In genomic region chr19:58531052-58531600, GRCh38 we compare ENCODE assay signal across 28 cellular contexts.
"Had no signal": no experiment of that assay in that cellular context is flagged by ENCODE, and none has a peak within 500 bp of the region (broad histone marks: within the 10 kb centered on the region; RNA-seq: fewer than 3 reads in every experiment).

No MANE protein-coding gene starts in this region.

- H3K36me3 Mint-ChIP-seq: activated naive CD4-positive, alpha-beta T cell treated with anti-CD3 and anti-CD28 coated beads, Interleukin-2, amount 10 ng/mL, durations not matched to agents 7 days and 5 days; activated naive CD8-positive, alpha-beta T cell treated with anti-CD3 and anti-CD28 coated beads, Interleukin-2, amount 10 ng/mL, durations not matched to agents 7 days and 5 days had no signal

- H3K4me2 ChIP-seq: SK-N-SH had no signal

- ATAC-seq: activated CD4-positive, alpha-beta T cell treated with anti-CD3 and anti-CD28 coated beads for 36 hours; activated CD8-positive, alpha-beta T cell treated with anti-CD3 and anti-CD28 coated beads for 36 hours; activated T-cell treated with anti-CD3 and anti-CD28 coated beads, Interleukin-2, amount 50 U/mL, for 72 hours; Panc1; Right ventricle myocardium inferior had no signal

- H3K27me3 Mint-ChIP-seq: activated CD4-positive, alpha-beta T cell treated with anti-CD3 and anti-CD28 coated beads for 36 hours; activated CD8-positive, alpha-beta T cell treated with anti-CD3 and anti-CD28 coated beads for 36 hours had no signal

- H3K4me3 Mint-ChIP-seq: activated CD4-positive, alpha-beta T cell treated with anti-CD3 and anti-CD28 coated beads for 36 hours; activated CD8-positive, alpha-beta T cell treated with anti-CD3 and anti-CD28 coated beads for 36 hours; activated naive CD4-positive, alpha-beta T cell treated with anti-CD3 and anti-CD28 coated beads, Interleukin-2, amount 10 ng/mL, durations not matched to agents 7 days and 5 days; activated naive CD8-positive, alpha-beta T cell treated with anti-CD3 and anti-CD28 coated beads, Interleukin-2, amount 10 ng/mL, durations not matched to agents 7 days and 5 days; activated T-cell treated with anti-CD3 and anti-CD28 coated beads, Interleukin-2, amount 50 U/mL, for 72 hours had no signal

- H3K9me3 Mint-ChIP-seq: activated CD8-positive, alpha-beta T cell treated with anti-CD3 and anti-CD28 coated beads for 36 hours; activated naive CD4-positive, alpha-beta T cell treated with anti-CD3 and anti-CD28 coated beads, Interleukin-2, amount 10 ng/mL, durations not matched to agents 7 days and 5 days; activated naive CD8-positive, alpha-beta T cell treated with anti-CD3 and anti-CD28 coated beads, Interleukin-2, amount 10 ng/mL, durations not matched to agents 7 days and 5 days; activated T-cell treated with anti-CD3 and anti-CD28 coated beads, Interleukin-2, amount 50 U/mL, for 72 hours; activated T-helper 2 cell treated with anti-CD3 and anti-CD28 coated beads, Interferon-gamma antibody, Interleukin-2, Interleukin-4, amounts not matched to agents 10 μg/mL and 5 μg/mL and 100 μg/mL, durations not matched to agents 14 hours and 24 hours and 36 hours had no signal

- H3K9me2 ChIP-seq: SK-N-SH had no signal

- DNase-seq: activated CD4-positive, alpha-beta T cell treated with anti-CD3 and anti-CD28 coated beads for 36 hours; activated CD4-positive, alpha-beta T cell treated with anti-CD3 and anti-CD28 coated beads, Interleukin-2, amount 50 U/mL, for 1 hour; activated CD8-positive, alpha-beta memory T cell treated with anti-CD3 and anti-CD28 coated beads, Interleukin-2, amount 50 U/mL, for 4 hours; activated CD8-positive, alpha-beta T cell treated with anti-CD3 and anti-CD28 coated beads for 36 hours; activated gamma-delta T cell treated with Interleukin-2 at 50 U/mL for 16 hours; activated naive CD4-positive, alpha-beta T cell treated with anti-CD3 and anti-CD28 coated beads, Interleukin-2, amount 10 ng/mL, durations not matched to agents 7 days and 5 days; activated naive CD8-positive, alpha-beta T cell treated with anti-CD3 and anti-CD28 coated beads, Interleukin-2, amount 10 ng/mL, durations not matched to agents 7 days and 5 days; activated T-cell treated with anti-CD3 and anti-CD28 coated beads, Interleukin-2, amount 50 U/mL, for 72 hours; adrenal gland; anterior cingulate cortex; caudate nucleus; NCI-H1105 treated with DMSO at 0.1 percent for 48 hours; NCI-H1436 treated with DMSO at 0.1 percent for 48 hours; NCI-H187; NCI-H2081; NCI-H226; NCI-H69; NK-92 treated with Interleukin-12 subunit alpha and Interleukin-12 subunit beta, amount 100 ng/mL, for 24 hours; OCI-M1; RPMI8226; SJCRH30; SK-N-SH; T-helper 1 cell had no signal

- H3K9ac ChIP-seq: SK-N-SH had no signal

- H3K9me3 ChIP-seq: adrenal gland, breast epithelium, SJCRH30, SK-N-SH had no signal

- H3K4me3 ChIP-seq: adrenal gland, breast epithelium, SJCRH30 had no signal

- H3K27ac Mint-ChIP-seq: activated CD4-positive, alpha-beta T cell treated with anti-CD3 and anti-CD28 coated beads for 36 hours; activated CD8-positive, alpha-beta T cell treated with anti-CD3 and anti-CD28 coated beads for 36 hours; activated naive CD4-positive, alpha-beta T cell treated with anti-CD3 and anti-CD28 coated beads, Interleukin-2, amount 10 ng/mL, durations not matched to agents 7 days and 5 days; activated naive CD8-positive, alpha-beta T cell treated with anti-CD3 and anti-CD28 coated beads, Interleukin-2, amount 10 ng/mL, durations not matched to agents 7 days and 5 days; activated T-cell treated with anti-CD3 and anti-CD28 coated beads, Interleukin-2, amount 50 U/mL, for 72 hours; activated T-helper 2 cell treated with anti-CD3 and anti-CD28 coated beads, Interferon-gamma antibody, Interleukin-2, Interleukin-4, amounts not matched to agents 10 μg/mL and 5 μg/mL and 100 μg/mL, durations not matched to agents 14 hours and 24 hours and 36 hours had no signal

- H3K27me3 ChIP-seq: adrenal gland, SJCRH30 had no signal

- H3K27ac ChIP-seq: adrenal gland, breast epithelium, SJCRH30, VCaP had no signal

- H3K36me3 ChIP-seq: adrenal gland, breast epithelium, SJCRH30 had no signal

- H3K4me1 Mint-ChIP-seq: activated CD4-positive, alpha-beta T cell treated with anti-CD3 and anti-CD28 coated beads for 36 hours; activated naive CD4-positive, alpha-beta T cell treated with anti-CD3 and anti-CD28 coated beads, Interleukin-2, amount 10 ng/mL, durations not matched to agents 7 days and 5 days; activated naive CD8-positive, alpha-beta T cell treated with anti-CD3 and anti-CD28 coated beads, Interleukin-2, amount 10 ng/mL, durations not matched to agents 7 days and 5 days had no signal

- H3K4me1 ChIP-seq: adrenal gland, breast epithelium, SJCRH30 had no signal
